9 cellular contexts compared by ENCODE assay signal in genomic region chr3:64214002-64214696, GRCh38. TPM values are rescaled to one million over a fixed set of nuclear protein-coding genes. Genes with fewer than 3 reads are reported as not detected.
DNase-seq lines count a peak whose midpoint lies in the region; ATAC-seq lines count a peak whose summit lies in the region.
"Had no signal": no experiment of that assay in that cellular context is flagged by ENCODE, and none has a peak within 500 bp of the region (broad histone marks: within the 10 kb centered on the region; RNA-seq: fewer than 3 reads in every experiment).

No MANE protein-coding gene starts in this region.

- H3K4me1 ChIP-seq in skeletal muscle tissue (ENCODE audit: control insufficient read depth in 3 of 3, insufficient read depth in 3 of 3, low read length in 3 of 3): peaks cover 19 to 30% (median 29%) of the 10 kb centered on the region in 3 donors

- no peaks in the 10 kb centered on the region for H3K9me3 Mint-ChIP-seq in activated CD4-positive, alpha-beta T cell treated with anti-CD3 and anti-CD28 coated beads, Interleukin-2, amount 10 ng/mL, durations not matched to agents 7 days and 5 days

- CTCF ChIA-PET in activated CD4-positive, alpha-beta T cell treated with anti-CD3 and anti-CD28 coated beads, Interleukin-2, amount 10 ng/mL, durations not matched to agents 7 days and 5 days (lab: Charles Lee): no interaction called here

- peaks cover 5% of the 10 kb centered on the region for H3K27me3 Mint-ChIP-seq in activated CD4-positive, alpha-beta T cell treated with anti-CD3 and anti-CD28 coated beads, Interleukin-2, amount 10 ng/mL, durations not matched to agents 7 days and 5 days

- POLR2A ChIA-PET in activated CD4-positive, alpha-beta T cell treated with anti-CD3 and anti-CD28 coated beads, Interleukin-2, amount 10 ng/mL, durations not matched to agents 7 days and 5 days (lab: Charles Lee): no interaction called here

- H3K36me3 Mint-ChIP-seq in activated CD4-positive, alpha-beta T cell treated with anti-CD3 and anti-CD28 coated beads, Interleukin-2, amount 10 ng/mL, durations not matched to agents 7 days and 5 days (ENCODE audit: low read depth): no peaks in the 10 kb centered on the region

- intact Hi-C loops in left ventricle myocardium superior (cut with micrococcal nuclease): no loop called here

- H3K4me1 Mint-ChIP-seq in activated CD4-positive, alpha-beta T cell treated with anti-CD3 and anti-CD28 coated beads, Interleukin-2, amount 10 ng/mL, durations not matched to agents 7 days and 5 days: no peaks in the 10 kb centered on the region

- no peak overlapping the region for H3K4me3 Mint-ChIP-seq in activated CD4-positive, alpha-beta T cell treated with anti-CD3 and anti-CD28 coated beads, Interleukin-2, amount 10 ng/mL, durations not matched to agents 7 days and 5 days

- ATAC-seq in left ventricle myocardium superior: peak; percentile 81
- ATAC-seq in GM18861 (IDR thresholded peaks at IDR 0.05; ENCODE audit: unreplicated experiment): no peak

- no peaks in the 10 kb centered on the region for H3K9me3 ChIP-seq in skeletal muscle tissue (ENCODE audit: control insufficient read depth in 3 of 3, low read length in 3 of 3)

- H3K27ac Mint-ChIP-seq in activated CD4-positive, alpha-beta T cell treated with anti-CD3 and anti-CD28 coated beads, Interleukin-2, amount 10 ng/mL, durations not matched to agents 7 days and 5 days: no peak overlapping the region

- peak overlapping the region in 2 of 3 donors; percentile 23 to 57 for H3K4me3 ChIP-seq in skeletal muscle tissue (ENCODE audit: low read length in 3 of 3)

- H3K36me3 ChIP-seq in skeletal muscle tissue (ENCODE audit: control insufficient read depth in 3 of 3, insufficient read depth in 3 of 3, low read length in 3 of 3): no peaks in the 10 kb centered on the region

- H3K27me3 ChIP-seq in skeletal muscle tissue (ENCODE audit: control insufficient read depth in 3 of 3, insufficient read depth in 3 of 3, low read length in 3 of 3): no peaks in the 10 kb centered on the region

- peak overlapping the region in 2 of 3 donors; percentile 27 to 46 for H3K9ac ChIP-seq in skeletal muscle tissue (ENCODE audit: low read depth in 1 of 3, low read length in 3 of 3)

- in situ Hi-C loops in ACHN (cut with HindIII; ENCODE audit: low pct_ligation_motif_present, low pct_unique_long_range_greater_than_20kb, low sequenced_read_pairs): no loop called here

- DNase-seq in HCEC 1CT: peak; percentile 63
- DNase-seq in amniotic epithelial cell (ENCODE audit: low read depth): peak; percentile 88
- peak; percentile 88 for DNase-seq in left ventricle myocardium superior
- DNase-seq in islet precursor cell: no peak
- DNase-seq in ACHN: no peak
- DNase-seq in activated CD4-positive, alpha-beta T cell treated with anti-CD3 and anti-CD28 coated beads, Interleukin-2, amount 10 ng/mL, durations not matched to agents 7 days and 5 days: no peak
- DNase-seq: SHP77 had no signal

- peak overlapping the region; percentile 64 for H3K27ac ChIP-seq in skeletal muscle tissue (ENCODE audit: low read depth, low read length)

RNA-seq across cellular contexts. Expression of gene PRICKLE2, which starts 11.1 kb away (rescaled TPM):
- total RNA-seq in left ventricle myocardium superior (4.1 TPM), skeletal muscle tissue (32.9 TPM)
- total RNA-seq in activated CD4-positive, alpha-beta T cell treated with anti-CD3 and anti-CD28 coated beads, Interleukin-2, amount 10 ng/mL, durations not matched to agents 7 days and 5 days: not detected

Comparison
In these comparisons a context has a peak if more than half of its experiments do, and no peak if none do; other contexts are left out.
1. DNase-seq: peak in HCEC 1CT (single experiment), amniotic epithelial cell (single experiment) and left ventricle myocardium superior (single experiment); none in islet precursor cell (single experiment), ACHN (single experiment) and activated CD4-positive, alpha-beta T cell treated with anti-CD3 and anti-CD28 coated beads, Interleukin-2, amount 10 ng/mL, durations not matched to agents 7 days and 5 days (single experiment).